ENCODE assay signal across 14 cellular contexts in the genomic region with DNA sequence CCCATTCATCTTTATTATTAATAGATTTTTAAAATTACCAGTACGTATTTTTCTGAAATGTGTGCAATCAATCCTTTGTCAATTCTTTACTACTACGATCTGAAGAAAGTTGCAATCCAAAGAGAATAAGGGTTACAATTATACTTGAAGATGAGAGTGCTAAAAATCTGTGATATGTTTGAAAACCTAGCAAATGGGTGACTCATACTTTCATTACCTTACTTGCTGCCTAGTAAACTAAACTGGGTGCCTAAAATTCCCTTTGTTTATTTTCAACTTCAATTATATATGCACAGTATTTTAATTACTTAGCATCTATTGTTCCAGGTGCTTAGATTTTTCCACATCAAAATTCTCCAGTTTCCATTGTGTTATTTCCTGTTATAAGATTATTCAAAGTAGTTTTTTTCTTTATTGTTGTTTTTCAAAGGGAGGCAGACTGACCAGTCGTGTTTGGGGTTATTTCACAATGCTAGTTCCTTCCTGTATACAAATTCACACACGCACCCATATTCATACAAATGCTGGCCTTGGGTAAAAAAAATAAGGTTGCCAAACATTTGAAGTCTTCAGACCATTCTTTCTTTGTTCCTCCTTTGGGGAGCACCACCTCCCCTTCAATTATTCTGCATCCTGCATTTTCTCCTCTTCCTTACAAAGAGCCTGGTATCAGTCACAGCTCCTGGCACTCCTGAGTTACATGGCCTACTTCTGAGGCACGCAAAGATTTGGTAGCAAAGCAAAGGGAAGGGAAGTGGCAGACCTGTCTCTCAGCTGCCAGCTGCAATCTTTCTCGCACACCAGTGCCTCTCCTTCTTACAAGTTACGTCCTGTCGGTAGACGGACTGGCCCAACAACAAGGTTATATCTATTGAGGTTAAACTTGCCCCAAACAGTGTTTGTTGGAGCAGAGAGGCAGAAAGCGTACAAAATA. TPM values are rescaled to one million over a fixed set of nuclear protein-coding genes. Genes with fewer than 3 reads are reported as not detected.
A peak's percentile ranks its signal among the peaks of the same experiment; 100 is the strongest.
DNase-seq lines count a peak whose midpoint lies in the region; ATAC-seq, FAIRE-seq and TF ChIP-seq lines count a peak whose summit lies in the region.
"Had no signal": no experiment of that assay in that cellular context is flagged by ENCODE, and none has a peak within 500 bp of the region (broad histone marks: within the 10 kb centered on the region; RNA-seq: fewer than 3 reads in every experiment).

No MANE protein-coding gene starts in this region.

- no peaks in the 10 kb centered on the region for H4K20me1 ChIP-seq in H9 (ENCODE audit: control insufficient read depth, insufficient read depth, insufficient read length)
- no peaks in the 10 kb centered on the region for H4K20me1 ChIP-seq in keratinocyte (ENCODE audit: control insufficient read depth, extremely low read depth, insufficient read depth, low read length)

- peak overlapping the region; percentile 42 for H3K27ac ChIP-seq in ACC112 (ENCODE audit: low read depth, low read length)
- H3K27ac ChIP-seq in H9 (ENCODE audit: insufficient read length, low read depth, low read length) = no peak overlapping the region
- H3K27ac ChIP-seq in Peyer's patch = peak overlapping the region in 3 of 4 donors; percentile 30 to 85 (median 70)
- peak overlapping the region; percentile 93 for H3K27ac ChIP-seq in keratinocyte (ENCODE audit: control insufficient read depth, insufficient read depth, low read length)
- H3K27ac ChIP-seq: gastroesophageal sphincter had no signal

- H3K79me2 ChIP-seq in ACC112 (ENCODE audit: control insufficient read depth, insufficient read depth, low read length, unreplicated experiment) (no peaks in the 10 kb centered on the region), H9 (ENCODE audit: insufficient read depth, low read length) (no peaks in the 10 kb centered on the region), keratinocyte (ENCODE audit: control insufficient read depth, insufficient read depth, low read length) (no peaks in the 10 kb centered on the region)

- H3K9me3 ChIP-seq in H9 (ENCODE audit: control insufficient read depth, low read depth, low read length) (no peaks in the 10 kb centered on the region), Peyer's patch (no peaks in the 10 kb centered on the region), keratinocyte (ENCODE audit: control insufficient read depth, low read depth, low read length) (no peaks in the 10 kb centered on the region)
- H3K9me3 ChIP-seq: gastroesophageal sphincter had no signal

- H3K14ac ChIP-seq in H9 (ENCODE audit: insufficient read depth, low read length) = no peak overlapping the region

- H3K4me3 ChIP-seq in ACC112 (ENCODE audit: low read depth, low read length) (no peak overlapping the region), Peyer's patch (peak overlapping the region in 2 of 4 donors; percentile 24 to 26), keratinocyte (ENCODE audit: control insufficient read depth in 2 of 3, extremely low read depth in 1 of 3, insufficient read depth in 2 of 3, low read depth in 1 of 3, low read length in 3 of 3) (peak overlapping the region; percentile 20 to 58 (median 22))
- H3K4me3 ChIP-seq: gastroesophageal sphincter, lung had no signal

- H3K79me1 ChIP-seq in H9 (ENCODE audit: insufficient read depth, low read depth, low read length, poor library complexity, severe bottlenecking) = no peaks in the 10 kb centered on the region

- H3K27ac Mint-ChIP-seq in H9 = peak overlapping the region in 2 of 3 experiments; percentile 9 to 20; a peak in 2 of 7 replicates
- H3K27ac Mint-ChIP-seq: B cell had no signal

- peaks cover 32% of the 10 kb centered on the region for H3K4me1 ChIP-seq in ACC112 (ENCODE audit: control insufficient read depth, insufficient read depth, low read length, unreplicated experiment)
- H3K4me1 ChIP-seq in H9 (ENCODE audit: insufficient read depth, low read length) = no peaks in the 10 kb centered on the region
- H3K4me1 ChIP-seq in Peyer's patch = peaks cover 0 to 16% (median 2%) of the 10 kb centered on the region in 4 donors
- peaks cover 39% of the 10 kb centered on the region for H3K4me1 ChIP-seq in keratinocyte (ENCODE audit: control insufficient read depth, extremely low read depth, insufficient read depth, low read length)
- H3K4me1 ChIP-seq: gastroesophageal sphincter had no signal

- H4K91ac ChIP-seq in H9 (ENCODE audit: insufficient read length, low read depth, low read length) = no peak overlapping the region

- no peaks in the 10 kb centered on the region for H3K9me1 ChIP-seq in keratinocyte (ENCODE audit: control insufficient read depth, extremely low read depth, insufficient read depth, low read length)

- H3K4ac ChIP-seq in H9 (ENCODE audit: low read depth, low read length) = no peak overlapping the region

- no peaks in the 10 kb centered on the region for H3K9me3 Mint-ChIP-seq in H9

- H3K18ac ChIP-seq in H9 (ENCODE audit: insufficient read length, low read depth, low read length) = no peak overlapping the region

- no peak overlapping the region for H3K56ac ChIP-seq in H9 (ENCODE audit: insufficient read length, low read depth, low read length)

- no peaks in the 10 kb centered on the region for H3K36me3 Mint-ChIP-seq in H9 (ENCODE audit: insufficient read depth in 1 of 3, low read depth in 3 of 3)

- no peak overlapping the region for H3K4me3 Mint-ChIP-seq in H9
- H3K4me3 Mint-ChIP-seq: B cell had no signal

- peak; percentile 97 for FAIRE-seq in keratinocyte (lab: Jason Lieb, UNC)
- FAIRE-seq: colon had no signal

- DNase-seq in H9 = no peak
- no peak for DNase-seq in Peyer's patch
- DNase-seq in keratinocyte (ENCODE audit: low read depth, low spot score) = no peak
- DNase-seq in activated T-cell treated with anti-CD3 and anti-CD28 coated beads, Interleukin-2, amount 50 U/mL, for 48 hours = no peak
- DNase-seq in COLO668 (lab: John Stamatoyannopoulos, UW; ENCODE audit: unreplicated experiment) = no peak
- no peak for DNase-seq in T1000 (lab: John Stamatoyannopoulos, UW)
- DNase-seq: GDM1, GOT3 had no signal

- no peak overlapping the region for H2BK20ac ChIP-seq in H9 (ENCODE audit: low read depth, low read length, poor library complexity, severe bottlenecking)

- H3K36me3 ChIP-seq in ACC112 (ENCODE audit: insufficient read depth, low read length) (no peaks in the 10 kb centered on the region), Peyer's patch (no peaks in the 10 kb centered on the region), keratinocyte (ENCODE audit: control insufficient read depth in 2 of 2, extremely low read depth in 1 of 2, insufficient read depth in 2 of 2, low read length in 2 of 2) (no peaks in the 10 kb centered on the region)
- H3K36me3 ChIP-seq: gastroesophageal sphincter had no signal

- no peak overlapping the region for H3K23ac ChIP-seq in H9 (ENCODE audit: insufficient read length, low read depth, low read length)

- no peak overlapping the region for H2BK5ac ChIP-seq in H9 (ENCODE audit: insufficient read length, low read length)

- H2AFZ ChIP-seq in ACC112 (ENCODE audit: low read length, unreplicated experiment) = peak overlapping the region; percentile 53
- no peak overlapping the region for H2AFZ ChIP-seq in H9 (ENCODE audit: low read length)
- peak overlapping the region; percentile 72 for H2AFZ ChIP-seq in keratinocyte (ENCODE audit: control insufficient read depth, low read length)

- WGBS in H9 (ENCODE audit: extremely low coverage, insufficient read length, low lambda C conversion rate) = no CpG with 5 or more reads among the region's 10 CpGs

- H3K27me3 ChIP-seq in ACC112 (ENCODE audit: insufficient read depth, low read length) (no peaks in the 10 kb centered on the region), H9 (ENCODE audit: insufficient read depth, low read length) (no peaks in the 10 kb centered on the region), Peyer's patch (no peaks in the 10 kb centered on the region), keratinocyte (ENCODE audit: control insufficient read depth, extremely low read depth, insufficient read depth, low read length) (no peaks in the 10 kb centered on the region)
- H3K27me3 ChIP-seq: gastroesophageal sphincter had no signal

- H3K27me3 Mint-ChIP-seq in H9 (ENCODE audit: low read depth) = no peaks in the 10 kb centered on the region

- H2BK12ac ChIP-seq in H9 (ENCODE audit: insufficient read length, low read depth, low read length) = no peak overlapping the region

- H3K4me1 Mint-ChIP-seq in H9 = peaks cover 12% of the 10 kb centered on the region in 2 experiments
- H3K4me1 Mint-ChIP-seq: B cell had no signal

- no peak overlapping the region for H4K5ac ChIP-seq in H9 (ENCODE audit: insufficient read length, low read depth, low read length)

- H2BK120ac ChIP-seq in H9 (ENCODE audit: low read depth, low read length, poor library complexity, severe bottlenecking) = no peak overlapping the region

- no peak for TF ChIP-seq CTCF in H9 (conservative IDR thresholded peaks at IDR 0.05)
- TF ChIP-seq CTCF in Peyer's patch (IDR thresholded peaks at IDR 0.05) = no peak
- no peak for TF ChIP-seq CTCF in keratinocyte (optimal IDR thresholded peaks at IDR 0.05 in 1 of 3, IDR thresholded peaks at IDR 0.05 in 1 of 3, conservative IDR thresholded peaks at IDR 0.05 in 1 of 3; ENCODE audit: extremely low read depth in 1 of 3, insufficient read depth in 2 of 3, low read length in 3 of 3)

- no peak for TF ChIP-seq POLR2A in Peyer's patch (IDR thresholded peaks at IDR 0.05)

- no peak overlapping the region for H3K4me2 ChIP-seq in H9 (ENCODE audit: insufficient read depth, insufficient read length, low read length)
- peak overlapping the region; percentile 81 for H3K4me2 ChIP-seq in keratinocyte (ENCODE audit: control insufficient read depth, extremely low read depth, insufficient read depth, low read depth, low read length)

- no peak overlapping the region for H2AK5ac ChIP-seq in H9 (ENCODE audit: insufficient read length, low read length)

- dilution Hi-C loops in keratinocyte (cut with MboI; ENCODE audit: extremely low pct_ligation_motif_present, low sequenced_read_pairs) = no loop called here

- no peak overlapping the region for H2BK15ac ChIP-seq in H9 (ENCODE audit: low read depth, low read length)

- H3T11ph ChIP-seq in H9 (ENCODE audit: low read length) = no peak overlapping the region

- H3K23me2 ChIP-seq in H9 (ENCODE audit: insufficient read length, low read depth, low read length, poor library complexity, severe bottlenecking) = no peaks in the 10 kb centered on the region

- H3K9ac ChIP-seq in H9 (ENCODE audit: extremely low read depth, insufficient read length, low read length) (no peak overlapping the region), keratinocyte (ENCODE audit: control insufficient read depth, extremely low read depth, insufficient read depth, low read length) (peak overlapping the region; percentile 61)

- H4K8ac ChIP-seq in H9 (replicated peaks; ENCODE audit: insufficient read length, low read depth, low read length) = no peak overlapping the region

- no peak for ATAC-seq in GM21619 (IDR thresholded peaks at IDR 0.05; ENCODE audit: unreplicated experiment)
- ATAC-seq: gastroesophageal sphincter had no signal

RNA-seq across cellular contexts. Expression of a gene that starts 16.2 kb away (rescaled TPM):
- total RNA-seq in H9 (2021) (25.0 and 31.0 TPM in 2 replicates), Peyer's patch (10 to 100 TPM; 51.2 to 93.6 (median 82.5) TPM)
- 13.8 to 21.3 TPM (median 15.9 TPM) in 3 replicates for polyA plus RNA-seq in keratinocyte
- 32.6 TPM for polyA plus RNA-seq in keratinocyte (2011; ENCODE audit: low read depth)
- polyA plus RNA-seq in keratinocyte (2011; cell fraction: cytosol; rRNA removed) = 8.2 and 18.7 TPM in 2 replicates
- 16.8 and 27.8 TPM in 2 replicates for polyA plus RNA-seq in keratinocyte (2011; cell fraction: nucleus; rRNA removed)
- 9.8 and 26.5 TPM in 2 replicates for polyA plus RNA-seq in keratinocyte (2012; ENCODE audit: low replicate concordance)
- 6.1 to 51.2 TPM (median 27.1 TPM) in 3 replicates for polyA minus RNA-seq in keratinocyte
- 11.7 TPM for polyA minus RNA-seq in keratinocyte (2011; cell fraction: cytosol; rRNA and poly(A)+ RNA removed)
- 49.1 and 71.7 TPM in 2 replicates for polyA minus RNA-seq in keratinocyte (2011; cell fraction: nucleus; rRNA and poly(A)+ RNA removed)
